Comparison of ENCODE assay signal across 1 cellular context in the genomic region with DNA sequence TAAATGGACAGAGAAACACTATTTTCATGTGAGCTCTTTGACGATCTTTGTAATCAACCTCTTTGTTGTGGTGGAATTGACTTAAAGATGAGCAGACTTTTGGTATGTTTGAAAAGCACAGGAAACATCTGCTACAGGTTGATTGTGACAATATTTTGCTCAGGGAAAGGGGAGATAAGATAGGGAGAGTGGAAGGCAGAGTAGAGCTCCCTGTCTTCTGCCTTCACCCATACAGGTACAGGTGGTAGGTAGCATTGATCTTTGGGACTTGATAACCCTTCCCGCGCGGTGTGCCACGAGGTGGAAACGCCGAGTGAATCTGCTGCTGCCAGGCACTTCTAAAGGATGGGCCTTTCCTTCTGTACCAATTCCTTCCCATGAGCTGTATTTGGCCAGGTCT.
TF ChIP-seq lines count a peak whose summit lies in the region.

No MANE protein-coding gene starts in this region.

TF ChIP-seq in HepG2, 621 proteins besides CTCF, POLR2A, EP300 and RAD21 (continued from another document):
- no peak for TF ChIP-seq ATM (IDR thresholded peaks at IDR 0.05; ENCODE audit: borderline replicate concordance)
- no peak for TF ChIP-seq PRPF4 (IDR thresholded peaks at IDR 0.05; ENCODE audit: low read depth, low read length, poor library complexity, severe bottlenecking)
- TF ChIP-seq ZNF782 (CRISPR knock-in tag; IDR thresholded peaks at IDR 0.05; ENCODE audit: borderline replicate concordance): no peak
- no peak for TF ChIP-seq KMT2A (CRISPR knock-in tag; IDR thresholded peaks at IDR 0.05)
- TF ChIP-seq, protein P1, sequence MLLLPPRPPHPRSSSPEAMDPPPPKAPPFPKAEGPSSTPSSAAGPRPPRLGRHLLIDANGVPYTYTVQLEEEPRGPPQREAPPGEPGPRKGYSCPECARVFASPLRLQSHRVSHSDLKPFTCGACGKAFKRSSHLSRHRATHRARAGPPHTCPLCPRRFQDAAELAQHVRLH (CRISPR knock-in tag; IDR thresholded peaks at IDR 0.05; ENCODE audit: borderline replicate concordance, low read depth): no peak
- no peak for TF ChIP-seq DPF2 (CRISPR knock-in tag; IDR thresholded peaks at IDR 0.05; ENCODE audit: borderline replicate concordance, low read depth)
- TF ChIP-seq, protein P2, sequence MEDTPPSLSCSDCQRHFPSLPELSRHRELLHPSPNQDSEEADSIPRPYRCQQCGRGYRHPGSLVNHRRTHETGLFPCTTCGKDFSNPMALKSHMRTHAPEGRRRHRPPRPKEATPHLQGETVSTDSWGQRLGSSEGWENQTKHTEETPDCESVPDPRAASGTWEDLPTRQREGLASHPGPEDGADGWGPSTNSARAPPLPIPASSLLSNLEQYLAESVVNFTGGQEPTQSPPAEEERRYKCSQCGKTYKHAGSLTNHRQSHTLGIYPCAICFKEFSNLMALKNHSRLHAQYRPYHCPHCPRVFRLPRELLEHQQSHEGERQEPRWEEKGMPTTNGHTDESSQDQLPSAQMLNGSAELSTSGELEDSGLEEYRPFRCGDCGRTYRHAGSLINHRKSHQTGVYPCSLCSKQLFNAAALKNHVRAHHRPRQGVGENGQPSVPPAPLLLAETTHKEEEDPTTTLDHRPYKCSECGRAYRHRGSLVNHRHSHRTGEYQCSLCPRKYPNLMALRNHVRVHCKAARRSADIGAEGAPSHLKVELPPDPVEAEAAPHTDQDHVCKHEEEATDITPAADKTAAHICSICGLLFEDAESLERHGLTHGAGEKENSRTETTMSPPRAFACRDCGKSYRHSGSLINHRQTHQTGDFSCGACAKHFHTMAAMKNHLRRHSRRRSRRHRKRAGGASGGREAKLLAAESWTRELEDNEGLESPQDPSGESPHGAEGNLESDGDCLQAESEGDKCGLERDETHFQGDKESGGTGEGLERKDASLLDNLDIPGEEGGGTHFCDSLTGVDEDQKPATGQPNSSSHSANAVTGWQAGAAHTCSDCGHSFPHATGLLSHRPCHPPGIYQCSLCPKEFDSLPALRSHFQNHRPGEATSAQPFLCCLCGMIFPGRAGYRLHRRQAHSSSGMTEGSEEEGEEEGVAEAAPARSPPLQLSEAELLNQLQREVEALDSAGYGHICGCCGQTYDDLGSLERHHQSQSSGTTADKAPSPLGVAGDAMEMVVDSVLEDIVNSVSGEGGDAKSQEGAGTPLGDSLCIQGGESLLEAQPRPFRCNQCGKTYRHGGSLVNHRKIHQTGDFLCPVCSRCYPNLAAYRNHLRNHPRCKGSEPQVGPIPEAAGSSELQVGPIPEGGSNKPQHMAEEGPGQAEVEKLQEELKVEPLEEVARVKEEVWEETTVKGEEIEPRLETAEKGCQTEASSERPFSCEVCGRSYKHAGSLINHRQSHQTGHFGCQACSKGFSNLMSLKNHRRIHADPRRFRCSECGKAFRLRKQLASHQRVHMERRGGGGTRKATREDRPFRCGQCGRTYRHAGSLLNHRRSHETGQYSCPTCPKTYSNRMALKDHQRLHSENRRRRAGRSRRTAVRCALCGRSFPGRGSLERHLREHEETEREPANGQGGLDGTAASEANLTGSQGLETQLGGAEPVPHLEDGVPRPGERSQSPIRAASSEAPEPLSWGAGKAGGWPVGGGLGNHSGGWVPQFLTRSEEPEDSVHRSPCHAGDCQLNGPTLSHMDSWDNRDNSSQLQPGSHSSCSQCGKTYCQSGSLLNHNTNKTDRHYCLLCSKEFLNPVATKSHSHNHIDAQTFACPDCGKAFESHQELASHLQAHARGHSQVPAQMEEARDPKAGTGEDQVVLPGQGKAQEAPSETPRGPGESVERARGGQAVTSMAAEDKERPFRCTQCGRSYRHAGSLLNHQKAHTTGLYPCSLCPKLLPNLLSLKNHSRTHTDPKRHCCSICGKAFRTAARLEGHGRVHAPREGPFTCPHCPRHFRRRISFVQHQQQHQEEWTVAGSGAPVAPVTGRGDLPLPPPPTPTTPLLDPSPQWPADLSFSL (CRISPR knock-in tag; IDR thresholded peaks at IDR 0.05): no peak
- TF ChIP-seq MED1 (CRISPR knock-in tag; IDR thresholded peaks at IDR 0.05): no peak
- TF ChIP-seq, protein P3, sequence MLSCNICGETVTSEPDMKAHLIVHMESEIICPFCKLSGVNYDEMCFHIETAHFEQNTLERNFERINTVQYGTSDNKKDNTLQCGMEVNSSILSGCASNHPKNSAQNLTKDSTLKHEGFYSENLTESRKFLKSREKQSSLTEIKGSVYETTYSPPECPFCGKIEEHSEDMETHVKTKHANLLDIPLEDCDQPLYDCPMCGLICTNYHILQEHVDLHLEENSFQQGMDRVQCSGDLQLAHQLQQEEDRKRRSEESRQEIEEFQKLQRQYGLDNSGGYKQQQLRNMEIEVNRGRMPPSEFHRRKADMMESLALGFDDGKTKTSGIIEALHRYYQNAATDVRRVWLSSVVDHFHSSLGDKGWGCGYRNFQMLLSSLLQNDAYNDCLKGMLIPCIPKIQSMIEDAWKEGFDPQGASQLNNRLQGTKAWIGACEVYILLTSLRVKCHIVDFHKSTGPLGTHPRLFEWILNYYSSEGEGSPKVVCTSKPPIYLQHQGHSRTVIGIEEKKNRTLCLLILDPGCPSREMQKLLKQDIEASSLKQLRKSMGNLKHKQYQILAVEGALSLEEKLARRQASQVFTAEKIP (CRISPR knock-in tag; IDR thresholded peaks at IDR 0.05; ENCODE audit: borderline replicate concordance): no peak
- no peak for TF ChIP-seq MAZ (IDR thresholded peaks at IDR 0.05; ENCODE audit: borderline replicate concordance, low read depth, low read length)
- TF ChIP-seq MAZ (CRISPR knock-in tag; IDR thresholded peaks at IDR 0.05; ENCODE audit: low read depth): no peak
- TF ChIP-seq, protein P4, sequence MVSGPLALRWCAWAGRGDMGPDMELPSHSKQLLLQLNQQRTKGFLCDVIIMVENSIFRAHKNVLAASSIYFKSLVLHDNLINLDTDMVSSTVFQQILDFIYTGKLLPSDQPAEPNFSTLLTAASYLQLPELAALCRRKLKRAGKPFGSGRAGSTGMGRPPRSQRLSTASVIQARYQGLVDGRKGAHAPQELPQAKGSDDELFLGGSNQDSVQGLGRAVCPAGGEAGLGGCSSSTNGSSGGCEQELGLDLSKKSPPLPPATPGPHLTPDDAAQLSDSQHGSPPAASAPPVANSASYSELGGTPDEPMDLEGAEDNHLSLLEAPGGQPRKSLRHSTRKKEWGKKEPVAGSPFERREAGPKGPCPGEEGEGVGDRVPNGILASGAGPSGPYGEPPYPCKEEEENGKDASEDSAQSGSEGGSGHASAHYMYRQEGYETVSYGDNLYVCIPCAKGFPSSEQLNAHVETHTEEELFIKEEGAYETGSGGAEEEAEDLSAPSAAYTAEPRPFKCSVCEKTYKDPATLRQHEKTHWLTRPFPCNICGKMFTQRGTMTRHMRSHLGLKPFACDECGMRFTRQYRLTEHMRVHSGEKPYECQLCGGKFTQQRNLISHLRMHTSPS (CRISPR knock-in tag; IDR thresholded peaks at IDR 0.05; ENCODE audit: low read depth): no peak
